ENCODE assay signal across 3 cellular contexts in genomic region chr15:83085461-83085860, GRCh38. TPM values are rescaled to one million over a fixed set of nuclear protein-coding genes. Genes with fewer than 3 reads are reported as not detected.
"Had no signal": no experiment of that assay in that cellular context is flagged by ENCODE, and none has a peak within 500 bp of the region (broad histone marks: within the 10 kb centered on the region; RNA-seq: fewer than 3 reads in every experiment).

No MANE protein-coding gene starts in this region.

RNA-seq across cellular contexts. Expression of gene TM6SF1, which starts 22.0 kb away (rescaled TPM):
- total RNA-seq: progenitor cell of endocrine pancreas, renal cortical epithelial cell had no signal
- polyA plus RNA-seq: mammary epithelial cell had no signal
